In genomic region chr5:75616286-75616810, GRCh38 we compare ENCODE assay signal across 23 cellular contexts. TPM values are rescaled to one million over a fixed set of nuclear protein-coding genes. Genes with fewer than 3 reads are reported as not detected.
DNase-seq lines count a peak whose midpoint lies in the region; TF ChIP-seq lines count a peak whose summit lies in the region.
"Had no signal": no experiment of that assay in that cellular context is flagged by ENCODE, and none has a peak within 500 bp of the region (broad histone marks: within the 10 kb centered on the region; RNA-seq: fewer than 3 reads in every experiment).

No MANE protein-coding gene starts in this region.

- H3K27ac ChIP-seq in colonic mucosa (peak overlapping the region; percentile 68), testis (peak overlapping the region in 1 of 2 donors; percentile 66), esophagus muscularis mucosa (replicated peaks in 1 of 4) (no peak overlapping the region), Peyer's patch (no peak overlapping the region)
- H3K27ac ChIP-seq: left ventricle myocardium inferior, right lobe of liver, VCaP had no signal

- no peaks in the 10 kb centered on the region for H3K27me3 Mint-ChIP-seq in mesothelial cell of epicardium (ENCODE audit: low read depth)
- H3K27me3 Mint-ChIP-seq: CD4-positive, CD25-positive, alpha-beta regulatory T cell; T-cell had no signal

- 36 to 45% methylated on average over 4 of the region's 4 CpGs for WGBS in testis, 2 donors
- WGBS in esophagus muscularis mucosa = 80% methylated on average over 4 of the region's 4 CpGs

- H3K9me3 Mint-ChIP-seq in mesothelial cell of epicardium = no peaks in the 10 kb centered on the region
- H3K9me3 Mint-ChIP-seq: CD4-positive, CD25-positive, alpha-beta regulatory T cell; T-cell had no signal

- no peak overlapping the region for H3K4me3 Mint-ChIP-seq in mesothelial cell of epicardium
- H3K4me3 Mint-ChIP-seq: CD4-positive, CD25-positive, alpha-beta regulatory T cell; T-cell had no signal

- H3K27me3 ChIP-seq in colonic mucosa (no peaks in the 10 kb centered on the region), testis (no peaks in the 10 kb centered on the region), esophagus muscularis mucosa (peaks cover 0 to 4% (median 0%) of the 10 kb centered on the region in 4 donors), Peyer's patch (no peaks in the 10 kb centered on the region)
- H3K27me3 ChIP-seq: right lobe of liver had no signal

- no peak for TF ChIP-seq EP300 in esophagus muscularis mucosa (IDR thresholded peaks at IDR 0.05)

- H3K4me1 Mint-ChIP-seq in mesothelial cell of epicardium = peaks cover 51% of the 10 kb centered on the region

- no peaks in the 10 kb centered on the region for H3K36me3 ChIP-seq in colonic mucosa
- no peaks in the 10 kb centered on the region for H3K36me3 ChIP-seq in testis (ENCODE audit: low read depth, missing control alignments)
- H3K36me3 ChIP-seq in esophagus muscularis mucosa = no peaks in the 10 kb centered on the region
- no peaks in the 10 kb centered on the region for H3K36me3 ChIP-seq in Peyer's patch
- H3K36me3 ChIP-seq: left ventricle myocardium inferior, right lobe of liver had no signal

- TF ChIP-seq POLR2A in testis (IDR thresholded peaks at IDR 0.05) (no peak), esophagus muscularis mucosa (IDR thresholded peaks at IDR 0.05; ENCODE audit: low read depth) (no peak), Peyer's patch (IDR thresholded peaks at IDR 0.05) (no peak)

- H3K4me1 ChIP-seq in colonic mucosa = peaks cover 10% of the 10 kb centered on the region
- peaks cover 16% of the 10 kb centered on the region for H3K4me1 ChIP-seq in testis
- H3K4me1 ChIP-seq in esophagus muscularis mucosa = peaks cover 9 to 11% (median 10%) of the 10 kb centered on the region in 4 donors
- peaks cover 0 to 29% (median 0%) of the 10 kb centered on the region in 4 donors for H3K4me1 ChIP-seq in Peyer's patch

- no peaks in the 10 kb centered on the region for H3K36me3 Mint-ChIP-seq in mesothelial cell of epicardium
- H3K36me3 Mint-ChIP-seq: CD4-positive, CD25-positive, alpha-beta regulatory T cell had no signal

- H3K4me3 ChIP-seq in colonic mucosa (no peak overlapping the region), testis (no peak overlapping the region), esophagus muscularis mucosa (no peak overlapping the region), Peyer's patch (no peak overlapping the region)
- H3K4me3 ChIP-seq: left ventricle myocardium inferior, right lobe of liver had no signal

- H3K27ac Mint-ChIP-seq in mesothelial cell of epicardium = peak overlapping the region; percentile 87
- H3K27ac Mint-ChIP-seq: T-cell had no signal

- H3K9ac ChIP-seq in colonic mucosa (ENCODE audit: low read depth in 2 of 2, low read length in 2 of 2) = peak overlapping the region in 1 of 2 donors; percentile 14

- H3K9me3 ChIP-seq in colonic mucosa (no peaks in the 10 kb centered on the region), testis (no peaks in the 10 kb centered on the region), esophagus muscularis mucosa (no peaks in the 10 kb centered on the region), Peyer's patch (no peaks in the 10 kb centered on the region)
- H3K9me3 ChIP-seq: left ventricle myocardium inferior, right lobe of liver had no signal

- no peak for TF ChIP-seq CTCF in colonic mucosa (IDR thresholded peaks at IDR 0.05)
- TF ChIP-seq CTCF in mesothelial cell of epicardium (IDR thresholded peaks at IDR 0.05; ENCODE audit: unreplicated experiment) = no peak
- no peak for TF ChIP-seq CTCF in testis (IDR thresholded peaks at IDR 0.05)
- no peak for TF ChIP-seq CTCF in esophagus muscularis mucosa (IDR thresholded peaks at IDR 0.05)
- no peak for TF ChIP-seq CTCF in Peyer's patch (IDR thresholded peaks at IDR 0.05)

- peak; percentile 53 for DNase-seq in NCI-H82 (lab: John Stamatoyannopoulos, UW)
- DNase-seq in colonic mucosa = no peak
- DNase-seq in mesothelial cell of epicardium (ENCODE audit: low spot score in 2 of 2, unreplicated experiment in 2 of 2) = no peak
- DNase-seq in testis = peak; percentile 19
- DNase-seq in SK-N-DZ (ENCODE audit: low spot score) = no peak
- no peak for DNase-seq in esophagus muscularis mucosa (ENCODE audit: extremely low spot score)
- DNase-seq in Peyer's patch = no peak
- DNase-seq in DMS 273 (lab: John Stamatoyannopoulos, UW; ENCODE audit: unreplicated experiment) = no peak
- DNase-seq: activated CD4-positive, alpha-beta T cell treated with anti-CD3 and anti-CD28 coated beads, Interleukin-2, amount 50 U/mL, for 48 hours; activated gamma-delta T cell; amygdala; caudate nucleus; CD4-positive, CD25-positive, alpha-beta regulatory T cell; GDM1; KBM-7; left ventricle myocardium inferior; NCI-H1694 treated with DMSO at 0.1 percent for 48 hours; NCI-H69; right lobe of liver; SHP77; T-cell had no signal

- intact Hi-C loops in colonic mucosa (cut with DNase I) (no loop called here), testis (cut with DNase I; ENCODE audit: low total_unique reads) (no loop called here), esophagus muscularis mucosa (cut with DNase I) (no loop called here)

RNA-seq across cellular contexts. Expression of gene ANKDD1B, which starts 5.1 kb away (rescaled TPM):
- total RNA-seq in colonic mucosa = 1 to 10 TPM; 3.6 to 6.3 TPM
- total RNA-seq in mesothelial cell of epicardium = 0.95 to 1.5 TPM (median 1.1 TPM) in 3 replicates
- total RNA-seq in testis = 1 to 10 TPM; 1.3 to 8.1 TPM
- 1.2 TPM for polyA plus RNA-seq in testis (ENCODE audit: insufficient read depth, low read depth, low replicate concordance)
- 0.28 TPM in 1 of 2 replicates, not detected in the other for polyA plus RNA-seq in SK-N-DZ (2014; cell fraction: cytosol; rRNA removed)
- polyA plus RNA-seq in SK-N-DZ (2014; cell fraction: nucleus; rRNA removed) = 0.10 and 0.67 TPM in 2 replicates
- total RNA-seq in esophagus muscularis mucosa = under 1 TPM in 2 of 4 donors, not detected in 2; 0.33 to 0.83 TPM
- 1 to 10 TPM in 2 of 4 donors, not detected in 2; 3.2 to 5.0 TPM for total RNA-seq in Peyer's patch
- total RNA-seq: OCI-LY7 had no signal

Comparison
In these comparisons a context has a peak if more than half of its experiments do, and no peak if none do; other contexts are left out.
1. DNase-seq: peak in NCI-H82 (single experiment) and testis (single experiment); none in colonic mucosa (single experiment), mesothelial cell of epicardium (0 of 2), SK-N-DZ (single experiment), esophagus muscularis mucosa (single experiment), Peyer's patch (0 of 3) and DMS 273 (single experiment).